8 cellular contexts compared by ENCODE assay signal in genomic region chr1:26321315-26322041, GRCh38. TPM values are rescaled to one million over a fixed set of nuclear protein-coding genes. Genes with fewer than 3 reads are reported as not detected.
DNase-seq lines count a peak whose midpoint lies in the region; TF ChIP-seq lines count a peak whose summit lies in the region.

No MANE protein-coding gene starts in this region.

- DNase-seq in AG08395 (ENCODE audit: low spot score): peak; percentile 93
- DNase-seq in SIG-M5 (lab: John Stamatoyannopoulos, UW): peak; percentile 33
- DNase-seq in activated T-helper 9 cell treated with anti-CD3 and anti-CD28 coated beads, Interleukin-2, amount 50 U/mL, for 16 hours (ENCODE audit: low read depth): peak; percentile 90
- DNase-seq in foreskin fibroblast: peak; percentile 76 to 93
- DNase-seq in occipital lobe (lab: John Stamatoyannopoulos, UW): peak; percentile 89
- peak; percentile 69 for DNase-seq in stromal cell of bone marrow (ENCODE audit: low read depth)

- H3K4me3 ChIP-seq in foreskin fibroblast (ENCODE audit: low read depth in 1 of 2, low read length in 2 of 2): no peak overlapping the region

- peak; percentile 63 for TF ChIP-seq CTCF in LNCAP (IDR thresholded peaks at IDR 0.05)
- peak; percentile 80 for TF ChIP-seq CTCF in foreskin fibroblast (IDR thresholded peaks at IDR 0.05; ENCODE audit: low read depth, low read length)

- TF ChIP-seq POLR2A in GM18951 (IDR thresholded peaks at IDR 0.05; ENCODE audit: extremely low read depth, insufficient read depth, insufficient read length): peak; percentile 18

- in situ Hi-C loops in GM18951 (cut with MboI; ENCODE audit: low sequenced_read_pairs, unreplicated experiment): loop anchor here (5.0 kb wide), 1 partner anchor 34 kb away; no protein-coding TSS in a partner anchor

RNA-seq across cellular contexts. Expression of gene CD52, which starts 3.7 kb away (rescaled TPM):
- total RNA-seq in occipital lobe: 1.1 TPM

RNA-seq across cellular contexts. Expression of gene UBXN11, which starts 15.0 kb away (rescaled TPM):
- 5.0 TPM for total RNA-seq in occipital lobe

RNA-seq across cellular contexts. Expression of gene CRYBG2, which starts 32.5 kb away (rescaled TPM):
- total RNA-seq in occipital lobe: 1.1 TPM

RNA-seq across cellular contexts. Expression of gene SH3BGRL3, which starts 41.6 kb away (rescaled TPM):
- 8.4 TPM for total RNA-seq in occipital lobe

RNA-seq across cellular contexts. Expression of gene ZNF683, which starts 51.1 kb away (rescaled TPM):
- not detected for total RNA-seq in occipital lobe

Comparison
In these comparisons a context has a peak if more than half of its experiments do, and no peak if none do; other contexts are left out.
1. DNase-seq: peak in every context shown above with its lines; median percentile 93 in AG08395; 90 in activated T-helper 9 cell treated with anti-CD3 and anti-CD28 coated beads, Interleukin-2, amount 50 U/mL, for 16 hours; 89 in occipital lobe; 84 in foreskin fibroblast; 69 in stromal cell of bone marrow; 33 in SIG-M5.